Comparison of ENCODE assay signal across 23 cellular contexts in the genomic region with DNA sequence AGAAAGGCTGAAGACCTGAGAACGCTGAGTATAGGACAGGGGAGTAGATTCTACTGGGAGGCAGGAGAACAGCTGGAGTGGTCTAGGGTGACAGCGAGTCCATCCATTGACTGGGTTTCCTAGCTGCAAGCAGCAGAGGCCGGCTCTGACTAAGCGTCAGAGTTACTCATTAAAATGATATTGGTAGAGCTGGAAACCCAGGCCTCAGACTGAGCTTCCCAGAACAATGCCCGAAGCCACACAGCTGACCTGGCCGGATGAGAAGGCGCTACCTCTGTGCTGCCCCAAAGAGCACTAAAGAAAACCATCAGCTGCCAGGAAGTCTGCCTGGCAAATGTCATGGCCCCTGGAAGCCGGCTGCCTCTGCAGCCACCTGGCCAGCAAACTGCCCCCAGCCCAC.
DNase-seq lines count a peak whose midpoint lies in the region; TF ChIP-seq lines count a peak whose summit lies in the region.
"Had no signal": no experiment of that assay in that cellular context is flagged by ENCODE, and none has a peak within 500 bp of the region (broad histone marks: within the 10 kb centered on the region; RNA-seq: fewer than 3 reads in every experiment).

No MANE protein-coding gene starts in this region.

- H3K36me3 ChIP-seq in esophagus squamous epithelium (no peaks in the 10 kb centered on the region), vagina (no peaks in the 10 kb centered on the region), GM23248 (ENCODE audit: low read depth) (no peaks in the 10 kb centered on the region)
- H3K36me3 ChIP-seq: BE2C had no signal

- H3K36me3 Mint-ChIP-seq in nephron progenitor cell (ENCODE audit: low read depth), result no peaks in the 10 kb centered on the region
- H3K36me3 Mint-ChIP-seq: CD4-positive, CD25-positive, alpha-beta regulatory T cell had no signal

- H3K4me1 ChIP-seq in esophagus squamous epithelium, result peaks cover 3 to 72% (median 16%) of the 10 kb centered on the region in 3 donors
- peaks cover 32% of the 10 kb centered on the region for H3K4me1 ChIP-seq in vagina
- H3K4me1 ChIP-seq in GM23248 (ENCODE audit: insufficient read depth), result no peaks in the 10 kb centered on the region
- H3K4me1 ChIP-seq: BE2C had no signal

- H3K9me3 ChIP-seq in esophagus squamous epithelium (no peaks in the 10 kb centered on the region), vagina (no peaks in the 10 kb centered on the region), GM23248 (ENCODE audit: low read depth) (no peaks in the 10 kb centered on the region)
- H3K9me3 ChIP-seq: BE2C had no signal

- H3K27ac Mint-ChIP-seq in nephron progenitor cell, result peak overlapping the region; percentile 43
- H3K27ac Mint-ChIP-seq: CD4-positive, CD25-positive, alpha-beta regulatory T cell; H9; HFFc6 had no signal

- no peaks in the 10 kb centered on the region for H4K20me1 ChIP-seq in GM23248 (ENCODE audit: insufficient read depth)

- H3F3A ChIP-seq in GM23248 (ENCODE audit: insufficient read depth), result no peaks in the 10 kb centered on the region

- intact Hi-C loops in esophagus squamous epithelium (cut with DNase I) (no loop called here), vagina (cut with DNase I) (no loop called here)

- H3K27me3 Mint-ChIP-seq in nephron progenitor cell (ENCODE audit: low read depth, poor library complexity), result peaks cover 16% of the 10 kb centered on the region
- H3K27me3 Mint-ChIP-seq: CD4-positive, CD25-positive, alpha-beta regulatory T cell had no signal

- H2AFZ ChIP-seq in GM23248, result no peak overlapping the region

- TF ChIP-seq POLR2A in esophagus squamous epithelium (IDR thresholded peaks at IDR 0.05) (no peak), vagina (IDR thresholded peaks at IDR 0.05) (no peak)

- in situ Hi-C loops in GM23248 (cut with MboI), result no loop called here

- WGBS in esophagus squamous epithelium, 2 donors, result 77 to 85% methylated on average over 3 to 6 of the region's 8 CpGs
- 54 to 63% methylated on average over 8 of the region's 8 CpGs for WGBS in GM23248 (ENCODE audit: low coverage in 1 of 2, low lambda C conversion rate in 2 of 2, missing lambda C conversion rate in 2 of 2), 2 experiments

- peaks cover 99% of the 10 kb centered on the region for H3K4me1 Mint-ChIP-seq in nephron progenitor cell

- H3K27me3 ChIP-seq in esophagus squamous epithelium (no peaks in the 10 kb centered on the region), vagina (no peaks in the 10 kb centered on the region), GM23248 (replicated peaks; ENCODE audit: insufficient read depth) (no peaks in the 10 kb centered on the region)
- H3K27me3 ChIP-seq: BE2C had no signal

- H3K27ac ChIP-seq in esophagus squamous epithelium (peak overlapping the region; percentile 67 to 84 (median 80)), vagina (peak overlapping the region; percentile 7), GM23248 (no peak overlapping the region)
- H3K27ac ChIP-seq: HL-60 had no signal

- peaks cover 2% of the 10 kb centered on the region for H3K9me3 Mint-ChIP-seq in nephron progenitor cell
- H3K9me3 Mint-ChIP-seq: H9 had no signal

- no peak for TF ChIP-seq CTCF in esophagus squamous epithelium (IDR thresholded peaks at IDR 0.05)
- TF ChIP-seq CTCF in nephron progenitor cell (IDR thresholded peaks at IDR 0.05), result no peak
- TF ChIP-seq CTCF in vagina (IDR thresholded peaks at IDR 0.05), result no peak

- H3K9me2 ChIP-seq in GM23248 (ENCODE audit: insufficient read depth), result no peaks in the 10 kb centered on the region

- DNase-seq in M059J (ENCODE audit: low read depth) (peak; percentile 38), esophagus squamous epithelium (lab: John Stamatoyannopoulos, UW) (no peak), nephron progenitor cell (no peak), vagina (ENCODE audit: extremely low spot score in 2 of 2) (no peak), GM23248 (no peak), NCI-H146 (lab: John Stamatoyannopoulos, UW) (no peak), SKM-1 (lab: John Stamatoyannopoulos, UW; ENCODE audit: unreplicated experiment) (no peak)
- DNase-seq: BE2C; CD4-positive, CD25-positive, alpha-beta regulatory T cell; COR-L47; DMS 273 treated with DMSO at 0.1 percent for 48 hours; DMS79 treated with DMSO at 0.1 percent for 48 hours; H9; HFFc6; KBM-7; NCI-H1092 treated with DMSO at 0.1 percent for 48 hours; NCI-H2081; NCI-H446; NCI-H526; OCI-M1; SHP77 had no signal

- no peak overlapping the region for H3K4me2 ChIP-seq in GM23248 (ENCODE audit: unreplicated experiment)

- no peak overlapping the region for H3K9ac ChIP-seq in GM23248

- H3K4me3 ChIP-seq in esophagus squamous epithelium, result no peak overlapping the region
- no peak overlapping the region for H3K4me3 ChIP-seq in vagina
- H3K4me3 ChIP-seq in GM23248, result no peak overlapping the region
- H3K4me3 ChIP-seq: GM12878 had no signal

- no peaks in the 10 kb centered on the region for H3K79me2 ChIP-seq in GM23248 (ENCODE audit: insufficient read depth)

- no peak overlapping the region for H3K4me3 Mint-ChIP-seq in nephron progenitor cell
- H3K4me3 Mint-ChIP-seq: CD4-positive, CD25-positive, alpha-beta regulatory T cell; H9; HFFc6 had no signal
